In the genomic region with DNA sequence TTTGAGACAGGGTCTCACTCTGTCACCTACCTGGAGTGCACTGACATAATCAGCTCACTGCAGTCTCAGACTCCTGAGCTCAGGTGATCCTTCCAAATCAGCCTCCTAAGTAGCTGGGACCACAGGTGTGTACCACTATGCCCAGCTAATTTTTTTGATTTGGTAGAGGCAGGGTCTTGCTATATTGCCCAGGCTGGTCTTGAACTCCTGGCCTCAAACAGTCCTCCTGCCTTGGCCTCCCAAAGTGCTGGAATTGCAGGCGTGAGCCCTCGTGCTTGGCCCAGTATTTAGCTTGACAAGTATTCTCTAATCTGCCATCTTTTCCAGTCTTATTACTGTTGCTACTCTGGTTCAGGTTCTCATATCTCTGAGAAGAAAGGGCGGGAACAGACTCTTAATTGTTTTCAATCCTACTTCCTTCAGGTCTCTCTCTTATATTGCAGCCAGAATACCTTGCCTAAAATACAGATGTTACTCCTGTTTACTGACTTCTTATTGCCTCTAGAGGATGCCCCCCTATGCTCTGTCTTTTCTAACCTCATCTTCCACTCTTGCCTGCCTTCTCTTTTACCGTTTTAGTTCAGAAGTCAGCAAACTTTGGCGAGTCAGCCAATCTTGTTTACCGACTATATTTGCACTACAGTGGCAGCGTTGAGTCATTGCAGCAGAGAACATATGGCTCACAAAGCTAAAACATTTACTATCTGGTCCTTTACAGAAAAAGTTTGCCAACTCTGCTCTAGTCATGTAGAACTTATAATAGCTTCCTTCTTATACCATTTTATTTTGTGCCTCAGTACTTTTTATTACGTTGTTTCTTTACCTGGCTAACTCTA, we compare ENCODE assay signal across 1 cellular context.
TF ChIP-seq lines count a peak whose summit lies in the region.

No MANE protein-coding gene starts in this region.

TF ChIP-seq in H1, 55 proteins besides CTCF, POLR2A, EP300 and RAD21 (continued from another document):
- TF ChIP-seq SAP30 (IDR thresholded peaks at IDR 0.05; ENCODE audit: insufficient read depth, insufficient replicate concordance, low read length), result no peak
- TF ChIP-seq MAFK (IDR thresholded peaks at IDR 0.05; ENCODE audit: low read depth, low read length), result peak; percentile 26; the same call in 1 of the 2 replicates
- peak; percentile 60; the same call in 1 of the 2 replicates for TF ChIP-seq KDM1A (IDR thresholded peaks at IDR 0.05; ENCODE audit: borderline replicate concordance, low read length)
- TF ChIP-seq BACH1 (IDR thresholded peaks at IDR 0.05; ENCODE audit: low read length), result peak; percentile 33; the same call in 1 of the 2 replicates
